In the genomic region with DNA sequence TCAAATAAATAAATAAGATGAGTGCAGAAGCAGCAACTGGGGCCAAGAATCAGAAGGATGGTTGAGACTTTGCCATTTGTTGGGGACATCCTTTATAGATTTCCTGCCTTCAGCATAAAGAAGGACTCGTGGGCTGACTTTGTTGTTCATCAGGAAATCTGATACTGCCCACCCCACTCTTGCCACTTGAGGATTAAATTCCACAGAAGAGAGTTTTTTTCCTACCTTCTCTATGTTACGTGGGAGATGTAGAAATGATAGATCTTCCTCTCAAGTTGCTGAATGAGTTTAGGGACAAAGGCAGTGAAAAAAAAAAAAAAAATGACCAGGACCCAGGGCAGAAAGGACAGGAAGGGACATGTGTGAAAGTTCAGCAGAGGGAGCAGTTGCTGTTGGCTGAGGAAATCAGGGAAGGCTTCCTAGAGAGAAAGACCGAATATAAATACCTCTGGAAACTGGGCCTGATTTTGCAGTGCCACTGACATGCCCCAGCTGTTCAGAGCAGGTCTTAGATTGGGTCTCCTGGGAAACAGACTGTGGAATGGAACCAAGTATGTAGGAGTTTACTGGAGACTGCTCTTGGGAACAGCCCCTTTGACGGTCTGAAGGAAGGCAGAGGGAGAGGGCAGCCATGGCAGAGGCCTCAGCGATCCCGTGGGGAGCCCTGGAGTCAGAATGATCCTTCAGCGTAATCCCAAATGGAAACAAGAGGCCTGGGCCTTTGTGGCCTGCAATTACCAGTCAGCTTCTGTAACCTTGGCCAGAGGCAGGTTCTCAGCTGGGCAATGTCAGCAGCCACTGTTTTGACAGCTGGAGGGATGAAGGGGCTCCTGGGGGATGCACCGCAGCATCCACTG, we compare ENCODE assay signal across 14 cellular contexts. TPM values are rescaled to one million over a fixed set of nuclear protein-coding genes. Genes with fewer than 3 reads are reported as not detected.
DNase-seq lines count a peak whose midpoint lies in the region; ATAC-seq and TF ChIP-seq lines count a peak whose summit lies in the region.
"Had no signal": no experiment of that assay in that cellular context is flagged by ENCODE, and none has a peak within 500 bp of the region (broad histone marks: within the 10 kb centered on the region; RNA-seq: fewer than 3 reads in every experiment).

No MANE protein-coding gene starts in this region.

- no peaks in the 10 kb centered on the region for H3K36me3 ChIP-seq in right atrium auricular region
- H3K36me3 ChIP-seq in ovary, result no peaks in the 10 kb centered on the region

- TF ChIP-seq CTCF in right atrium auricular region (IDR thresholded peaks at IDR 0.05) (no peak), ovary (IDR thresholded peaks at IDR 0.05) (no peak)

- H3K9me3 ChIP-seq in right atrium auricular region (no peaks in the 10 kb centered on the region), ovary (no peaks in the 10 kb centered on the region)

- H3K27ac ChIP-seq in right atrium auricular region (peak overlapping the region in 1 of 2 donors; percentile 54), ovary (peak overlapping the region; percentile 7 to 34)

- ATAC-seq in Right ventricle myocardium superior (ENCODE audit: poor library complexity), result peak; percentile 92
- no peak for ATAC-seq in GM21447 (IDR thresholded peaks at IDR 0.05; ENCODE audit: unreplicated experiment)
- no peak for ATAC-seq in HG02588 (IDR thresholded peaks at IDR 0.05; ENCODE audit: unreplicated experiment)
- ATAC-seq in GM18511 (IDR thresholded peaks at IDR 0.05; ENCODE audit: unreplicated experiment), result no peak
- ATAC-seq: WTC11 had no signal

- H3K4me3 ChIP-seq in right atrium auricular region (no peak overlapping the region), ovary (no peak overlapping the region)

- H3K27me3 ChIP-seq in right atrium auricular region (no peaks in the 10 kb centered on the region), ovary (no peaks in the 10 kb centered on the region)

- no peak for TF ChIP-seq EP300 in ovary (IDR thresholded peaks at IDR 0.05)

- intact Hi-C loops in Right ventricle myocardium superior (cut with DNase I), result no loop called here
- intact Hi-C loops in ovary (cut with DNase I), result no loop called here

- DNase-seq in Right ventricle myocardium superior (peak; percentile 69), right atrium auricular region (ENCODE audit: low spot score) (no peak), hepatic stellate cell (ENCODE audit: low spot score) (peak; percentile 9), ovary (peak; percentile 74 to 81 (median 76)), KG1 (lab: John Stamatoyannopoulos, UW) (no peak)
- DNase-seq: activated T-cell treated with anti-CD3 and anti-CD28 coated beads, Interleukin-2, amount 50 U/mL, for 24 hours; cerebellar nuclear complex; NCI-H1048; NCI-H526; SIG-M5 had no signal

- WGBS in ovary, 3 donors, result 15 to 17% (median 16%) methylated on average over 8 of the region's 8 CpGs

- peak; percentile 14 for TF ChIP-seq POLR2A in ovary (IDR thresholded peaks at IDR 0.05)

- H3K4me1 ChIP-seq in right atrium auricular region (peaks cover 0 to 31% of the 10 kb centered on the region in 2 donors), ovary (ENCODE audit: insufficient read depth) (peaks cover 13% of the 10 kb centered on the region)

RNA-seq across cellular contexts. Expression of gene C3orf20, which starts 50.9 kb away (rescaled TPM):
- total RNA-seq in Right ventricle myocardium superior (not detected), right atrium auricular region (not detected), ovary (under 1 TPM in 5 of 7 donors, not detected in 2; 0.10 to 0.17 (median 0.12) TPM)
- polyA plus RNA-seq in ovary, result under 1 TPM in 1 of 2 donors, not detected in 1; 0.08 TPM
- total RNA-seq: WTC11 had no signal

Comparison
In these comparisons a context has a peak if more than half of its experiments do, and no peak if none do; other contexts are left out.
1. DNase-seq: peak in Right ventricle myocardium superior (single experiment), hepatic stellate cell (single experiment) and ovary (5 of 5); none in right atrium auricular region (single experiment) and KG1 (single experiment).